In the genomic region with DNA sequence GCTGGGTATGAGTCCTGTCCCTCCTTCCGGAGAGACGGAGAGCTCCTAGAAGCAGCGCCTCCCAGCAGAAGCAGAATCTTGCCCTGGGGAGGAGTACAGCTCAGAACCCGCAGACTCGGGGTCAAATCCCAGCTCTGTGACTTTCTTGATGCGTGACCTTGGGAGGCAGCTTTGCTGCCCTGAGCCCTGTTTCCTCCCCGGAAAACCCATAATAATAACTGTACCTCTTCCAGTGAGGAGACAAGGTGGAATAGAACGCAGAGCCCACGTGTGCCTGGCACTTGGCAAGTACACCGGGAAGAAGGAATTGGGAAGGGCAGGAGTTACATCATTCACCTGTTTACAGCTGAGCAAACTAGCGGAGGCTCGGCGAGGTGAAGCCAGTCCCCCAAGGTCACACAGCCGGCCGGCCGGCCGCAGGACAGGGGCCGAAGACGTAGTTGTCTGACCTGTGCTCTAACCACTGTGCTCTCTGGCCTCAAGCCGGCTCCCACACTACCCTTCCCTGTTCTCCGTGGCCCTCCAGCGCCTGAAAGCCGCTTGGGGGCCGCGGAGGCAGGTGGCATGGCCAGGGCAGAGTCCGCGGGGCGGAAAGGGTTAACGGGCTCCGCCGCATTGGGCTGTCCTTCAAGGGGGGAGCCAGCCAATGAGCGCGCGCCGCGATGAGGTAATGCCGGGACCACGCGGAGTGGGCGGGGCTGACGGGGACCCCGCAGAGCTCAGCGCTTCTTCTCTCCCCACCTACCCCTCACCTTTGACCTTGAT, we compare ENCODE assay signal across 8 cellular contexts.
DNase-seq lines count a peak whose midpoint lies in the region; ATAC-seq and TF ChIP-seq lines count a peak whose summit lies in the region.

No MANE protein-coding gene starts in this region.

- H3K4me3 Mint-ChIP-seq in nephron = peak overlapping the region; percentile 75 to 97 (median 89)

- ATAC-seq in GM19328 (IDR thresholded peaks at IDR 0.05; ENCODE audit: unreplicated experiment) = no peak

- TF ChIP-seq CTCF in LNCaP clone FGC (IDR thresholded peaks at IDR 0.05; ENCODE audit: control insufficient read depth, extremely low read depth, insufficient read depth) = no peak
- TF ChIP-seq CTCF in foreskin fibroblast (IDR thresholded peaks at IDR 0.05; ENCODE audit: low read depth, low read length) = no peak
- no peak for TF ChIP-seq CTCF in nephron (IDR thresholded peaks at IDR 0.05; ENCODE audit: unreplicated experiment in 3 of 3)

- in situ Hi-C loops in SK-MEL-5 (cut with HindIII; ENCODE audit: low pct_unique_long_range_greater_than_20kb, low sequenced_read_pairs) = no loop called here

- H3K36me3 Mint-ChIP-seq in nephron (ENCODE audit: low read depth) = no peaks in the 10 kb centered on the region

- H3K4me1 Mint-ChIP-seq in nephron = peaks cover 69% of the 10 kb centered on the region

- no peaks in the 10 kb centered on the region for H3K9me3 Mint-ChIP-seq in nephron

- peaks cover 4% of the 10 kb centered on the region for H3K27me3 Mint-ChIP-seq in nephron (ENCODE audit: low read depth)

- H3K4me3 ChIP-seq in LNCaP clone FGC (ENCODE audit: low read depth, low read length) = peak overlapping the region; percentile 57
- peak overlapping the region; percentile 62 to 85 for H3K4me3 ChIP-seq in foreskin fibroblast (ENCODE audit: low read depth in 1 of 2, low read length in 2 of 2)

- peak; percentile 70 for DNase-seq in DMS53 treated with DMSO at 0.1 percent for 48 hours (lab: John Stamatoyannopoulos, UW; ENCODE audit: unreplicated experiment)
- peak; percentile 99 for DNase-seq in LNCaP clone FGC (ENCODE audit: low read depth)
- DNase-seq in SK-MEL-5 (ENCODE audit: low read depth, low spot score) = peak; percentile 89
- DNase-seq in activated naive CD4-positive, alpha-beta T cell treated with Interleukin-2 at 50 U/mL for 16 hours = peak; percentile 89
- DNase-seq in foreskin fibroblast = peak; percentile 89 to 96
- DNase-seq in stimulated activated naive CD4-positive, alpha-beta T cell (lab: John Stamatoyannopoulos, UW) = peak; percentile 57 to 70 (median 64)

- H3K27ac Mint-ChIP-seq in nephron = peak overlapping the region; percentile 96 to 100 (median 98)
